In genomic region chr10:29181936-29182335, GRCh38 we compare ENCODE assay signal across 23 cellular contexts.
"Had no signal": no experiment of that assay in that cellular context is flagged by ENCODE, and none has a peak within 500 bp of the region (broad histone marks: within the 10 kb centered on the region; RNA-seq: fewer than 3 reads in every experiment).

No MANE protein-coding gene starts in this region.

- DNase-seq: activated CD4-positive, alpha-beta T cell treated with anti-CD3 and anti-CD28 coated beads, Interleukin-2, amount 50 U/mL, for 48 hours; activated T-cell treated with anti-CD3 and anti-CD28 coated beads for 4 hours; body of pancreas; effector memory CD8-positive, alpha-beta T cell; esophagus squamous epithelium; foreskin fibroblast; hypothalamus; islet precursor cell; midbrain; nephron progenitor cell; nucleus accumbens; retina; stimulated activated CD4-positive, alpha-beta T cell treated with anti-CD3 and anti-CD28 coated beads, Interleukin-12 subunit alpha, Interleukin-12 subunit beta, amount 100 ng/mL, for 4 hours; stimulated activated CD4-positive, alpha-beta T cell treated with anti-CD3 and anti-CD28 coated beads, Interleukin-1b, Interleukin-23, amount 100 ng/mL, for 48 hours; stimulated activated CD8-positive, alpha-beta memory T cell treated with anti-CD3 and anti-CD28 coated beads, Interleukin-4, amount 100 ng/mL, for 48 hours; stimulated activated naive CD4-positive, alpha-beta T cell treated with Interleukin-2 at 50 U/mL for 16 hours; substantia nigra; T-helper 2 cell; tibial artery; WERI-Rb-1 had no signal

- H3K4me3 ChIP-seq: body of pancreas, esophagus squamous epithelium, lung, tibial artery, vagina had no signal

- H3K27me3 ChIP-seq: body of pancreas, vagina had no signal

- H3K9me3 ChIP-seq: body of pancreas, esophagus squamous epithelium, tibial artery, vagina had no signal

- H3K36me3 ChIP-seq: esophagus squamous epithelium, tibial artery, vagina, WERI-Rb-1 had no signal

- H3K4me1 ChIP-seq: body of pancreas, esophagus squamous epithelium, vagina had no signal

- H3K27ac ChIP-seq: body of pancreas, esophagus squamous epithelium, tibial artery, vagina, WERI-Rb-1 had no signal

- ATAC-seq: body of pancreas; effector memory CD8-positive, alpha-beta T cell; left lobe of liver had no signal
